In genomic region chr10:5297996-5298395, GRCh38 we compare ENCODE assay signal across 14 cellular contexts.
DNase-seq lines count a peak whose midpoint lies in the region; ATAC-seq and TF ChIP-seq lines count a peak whose summit lies in the region.
"Had no signal": no experiment of that assay in that cellular context is flagged by ENCODE, and none has a peak within 500 bp of the region (broad histone marks: within the 10 kb centered on the region; RNA-seq: fewer than 3 reads in every experiment).

No MANE protein-coding gene starts in this region.

- DNase-seq in activated CD8-positive, alpha-beta memory T cell treated with anti-CD3 and anti-CD28 coated beads, Interleukin-2, amount 10 ng/mL, durations not matched to agents 7 days and 5 days = no peak
- DNase-seq in activated CD8-positive, alpha-beta memory T cell treated with anti-CD3 and anti-CD28 coated beads for 24 hours = no peak
- DNase-seq in CD4-positive, alpha-beta memory T cell = no peak
- DNase-seq in activated CD8-positive, alpha-beta T cell treated with anti-CD3 and anti-CD28 coated beads, Interleukin-2, amount 10 ng/mL, durations not matched to agents 7 days and 5 days = no peak
- no peak for DNase-seq in naive thymus-derived CD8-positive, alpha-beta T cell
- DNase-seq in sigmoid colon (no peak), EL (no peak)
- DNase-seq: GOT3, hippocampal formation, NCI-H774, PC-3 had no signal

- no peaks in the 10 kb centered on the region for H3K36me3 ChIP-seq in CD4-positive, alpha-beta memory T cell (ENCODE audit: insufficient read depth, low read length)
- H3K36me3 ChIP-seq in sigmoid colon = no peaks in the 10 kb centered on the region

- H3K27me3 Mint-ChIP-seq in activated CD8-positive, alpha-beta memory T cell treated with anti-CD3 and anti-CD28 coated beads, Interleukin-2, amount 10 ng/mL, durations not matched to agents 7 days and 5 days = peaks cover 2% of the 10 kb centered on the region
- H3K27me3 Mint-ChIP-seq in CD4-positive, alpha-beta memory T cell = peaks cover 0 to 2% of the 10 kb centered on the region in 2 donors
- no peaks in the 10 kb centered on the region for H3K27me3 Mint-ChIP-seq in activated CD8-positive, alpha-beta T cell treated with anti-CD3 and anti-CD28 coated beads, Interleukin-2, amount 10 ng/mL, durations not matched to agents 7 days and 5 days (ENCODE audit: low read depth)
- no peaks in the 10 kb centered on the region for H3K27me3 Mint-ChIP-seq in naive thymus-derived CD8-positive, alpha-beta T cell
- H3K27me3 Mint-ChIP-seq: progenitor cell of endocrine pancreas had no signal

- peaks cover 31% of the 10 kb centered on the region for H3K36me3 Mint-ChIP-seq in activated CD8-positive, alpha-beta memory T cell treated with anti-CD3 and anti-CD28 coated beads, Interleukin-2, amount 10 ng/mL, durations not matched to agents 7 days and 5 days
- H3K36me3 Mint-ChIP-seq in CD4-positive, alpha-beta memory T cell = peaks cover 41 to 42% of the 10 kb centered on the region in 2 donors
- H3K36me3 Mint-ChIP-seq in activated CD8-positive, alpha-beta T cell treated with anti-CD3 and anti-CD28 coated beads, Interleukin-2, amount 10 ng/mL, durations not matched to agents 7 days and 5 days (ENCODE audit: low read depth) = peaks cover 75% of the 10 kb centered on the region
- peaks cover under 1 to 11% (median 2%) of the 10 kb centered on the region in 3 donors for H3K36me3 Mint-ChIP-seq in naive thymus-derived CD8-positive, alpha-beta T cell

- POLR2A ChIA-PET in CD4-positive, alpha-beta memory T cell (lab: Charles Lee; ENCODE audit: partially characterized antibody) = interaction anchor here (0.7 to 1.9 kb wide), 4 partner anchors 9 to 20 kb away, joined by 4 to 7 read pairs (median 4); no protein-coding TSS in a partner anchor
- POLR2A ChIA-PET in activated CD8-positive, alpha-beta T cell treated with anti-CD3 and anti-CD28 coated beads, Interleukin-2, amount 10 ng/mL, durations not matched to agents 7 days and 5 days (lab: Charles Lee) = interaction anchor here (1.0 kb wide), 1 partner anchor 10 kb away, joined by 3 read pairs; no protein-coding TSS in a partner anchor
- POLR2A ChIA-PET in naive thymus-derived CD8-positive, alpha-beta T cell (lab: Charles Lee) = no interaction called here

- peak overlapping the region; percentile 28 for H3K27ac ChIP-seq in CD4-positive, alpha-beta memory T cell (ENCODE audit: low read depth, low read length)
- no peak overlapping the region for H3K27ac ChIP-seq in sigmoid colon
- H3K27ac ChIP-seq: SK-N-MC had no signal

- CTCF ChIA-PET in activated CD8-positive, alpha-beta memory T cell treated with anti-CD3 and anti-CD28 coated beads, Interleukin-2, amount 10 ng/mL, durations not matched to agents 7 days and 5 days (lab: Charles Lee) = interaction anchor here (1.2 to 1.7 kb wide), 3 partner anchors 13 to 16 kb away, joined by 3 to 5 read pairs (median 4); no protein-coding TSS in a partner anchor
- CTCF ChIA-PET in CD4-positive, alpha-beta memory T cell (lab: Charles Lee; ENCODE audit: partially characterized antibody) = interaction anchor here (1.1 kb wide), 1 partner anchor 483 kb away, joined by 3 read pairs; no protein-coding TSS in a partner anchor
- CTCF ChIA-PET in activated CD8-positive, alpha-beta T cell treated with anti-CD3 and anti-CD28 coated beads, Interleukin-2, amount 10 ng/mL, durations not matched to agents 7 days and 5 days (lab: Charles Lee) = interaction anchor here (1.3 to 1.6 kb wide), 2 partner anchors 11 to 20 kb away, joined by 5 read pairs; no protein-coding TSS in a partner anchor

- TF ChIP-seq POLR2A in sigmoid colon (IDR thresholded peaks at IDR 0.05) = no peak

- H3K9me3 ChIP-seq in CD4-positive, alpha-beta memory T cell (ENCODE audit: control insufficient read depth in 1 of 2, low read length in 2 of 2) = no peaks in the 10 kb centered on the region
- H3K9me3 ChIP-seq in sigmoid colon = no peaks in the 10 kb centered on the region

- TF ChIP-seq CTCF in sigmoid colon (IDR thresholded peaks at IDR 0.05) = no peak

- no peak for ATAC-seq in activated CD8-positive, alpha-beta memory T cell treated with anti-CD3 and anti-CD28 coated beads, Interleukin-2, amount 10 ng/mL, durations not matched to agents 7 days and 5 days
- no peak for ATAC-seq in activated CD8-positive, alpha-beta T cell treated with anti-CD3 and anti-CD28 coated beads, Interleukin-2, amount 10 ng/mL, durations not matched to agents 7 days and 5 days
- ATAC-seq in naive thymus-derived CD8-positive, alpha-beta T cell = no peak
- no peak for ATAC-seq in GM18517 (IDR thresholded peaks at IDR 0.05; ENCODE audit: unreplicated experiment)
- ATAC-seq: PC-3 had no signal

- no peaks in the 10 kb centered on the region for H3K9me3 Mint-ChIP-seq in activated CD8-positive, alpha-beta memory T cell treated with anti-CD3 and anti-CD28 coated beads, Interleukin-2, amount 10 ng/mL, durations not matched to agents 7 days and 5 days (ENCODE audit: low read depth)
- H3K9me3 Mint-ChIP-seq in CD4-positive, alpha-beta memory T cell = peaks cover 0 to 4% (median 0%) of the 10 kb centered on the region in 8 donors
- H3K9me3 Mint-ChIP-seq in activated CD8-positive, alpha-beta T cell treated with anti-CD3 and anti-CD28 coated beads, Interleukin-2, amount 10 ng/mL, durations not matched to agents 7 days and 5 days (ENCODE audit: insufficient read depth) = no peaks in the 10 kb centered on the region
- H3K9me3 Mint-ChIP-seq in naive thymus-derived CD8-positive, alpha-beta T cell = peaks cover 0 to 2% (median under 1%) of the 10 kb centered on the region in 9 donors

- intact Hi-C loops in CD4-positive, alpha-beta memory T cell (cut with micrococcal nuclease) = loop anchor here (10.0 kb wide), 1 partner anchor 473 kb away; the partner anchor contains the start of gene AKR1E2
- intact Hi-C loops in sigmoid colon (cut with DNase I) = no loop called here

- H3K4me1 ChIP-seq in CD4-positive, alpha-beta memory T cell (ENCODE audit: insufficient read depth, low read length) = peaks cover 49% of the 10 kb centered on the region
- no peaks in the 10 kb centered on the region for H3K4me1 ChIP-seq in sigmoid colon

- H3K4me3 ChIP-seq in CD4-positive, alpha-beta memory T cell (ENCODE audit: low read length in 2 of 2) = no peak overlapping the region
- no peak overlapping the region for H3K4me3 ChIP-seq in sigmoid colon
- H3K4me3 ChIP-seq: SK-N-MC had no signal

- H3K27ac Mint-ChIP-seq in activated CD8-positive, alpha-beta memory T cell treated with anti-CD3 and anti-CD28 coated beads, Interleukin-2, amount 10 ng/mL, durations not matched to agents 7 days and 5 days = peak overlapping the region; percentile 96
- peak overlapping the region; percentile 85 to 98 (median 96) for H3K27ac Mint-ChIP-seq in CD4-positive, alpha-beta memory T cell
- peak overlapping the region; percentile 99 for H3K27ac Mint-ChIP-seq in activated CD8-positive, alpha-beta T cell treated with anti-CD3 and anti-CD28 coated beads, Interleukin-2, amount 10 ng/mL, durations not matched to agents 7 days and 5 days
- peak overlapping the region in 9 of 10 donors; percentile 18 to 100 (median 91) for H3K27ac Mint-ChIP-seq in naive thymus-derived CD8-positive, alpha-beta T cell
- H3K27ac Mint-ChIP-seq: progenitor cell of endocrine pancreas had no signal

- no peaks in the 10 kb centered on the region for H3K27me3 ChIP-seq in CD4-positive, alpha-beta memory T cell (ENCODE audit: insufficient read depth, low read length)
- no peaks in the 10 kb centered on the region for H3K27me3 ChIP-seq in sigmoid colon

- 94 to 96% methylated on average over 4 of the region's 4 CpGs for WGBS in sigmoid colon, 2 donors

- TF ChIP-seq EP300 in sigmoid colon (IDR thresholded peaks at IDR 0.05) = no peak

- no peak overlapping the region for H3K4me3 Mint-ChIP-seq in activated CD8-positive, alpha-beta memory T cell treated with anti-CD3 and anti-CD28 coated beads, Interleukin-2, amount 10 ng/mL, durations not matched to agents 7 days and 5 days
- peak overlapping the region in 7 of 8 donors; percentile 61 to 100 (median 79) for H3K4me3 Mint-ChIP-seq in CD4-positive, alpha-beta memory T cell
- H3K4me3 Mint-ChIP-seq in activated CD8-positive, alpha-beta T cell treated with anti-CD3 and anti-CD28 coated beads, Interleukin-2, amount 10 ng/mL, durations not matched to agents 7 days and 5 days = peak overlapping the region; percentile 23
- H3K4me3 Mint-ChIP-seq in naive thymus-derived CD8-positive, alpha-beta T cell = peak overlapping the region in 6 of 10 donors; percentile 23 to 74 (median 46)

- peaks cover 56% of the 10 kb centered on the region for H3K4me1 Mint-ChIP-seq in activated CD8-positive, alpha-beta memory T cell treated with anti-CD3 and anti-CD28 coated beads, Interleukin-2, amount 10 ng/mL, durations not matched to agents 7 days and 5 days
- peaks cover 37 to 66% (median 57%) of the 10 kb centered on the region in 4 donors for H3K4me1 Mint-ChIP-seq in CD4-positive, alpha-beta memory T cell
- H3K4me1 Mint-ChIP-seq in activated CD8-positive, alpha-beta T cell treated with anti-CD3 and anti-CD28 coated beads, Interleukin-2, amount 10 ng/mL, durations not matched to agents 7 days and 5 days (ENCODE audit: low read depth) = peaks cover 64% of the 10 kb centered on the region
- peaks cover 26 to 48% (median 41%) of the 10 kb centered on the region in 4 donors for H3K4me1 Mint-ChIP-seq in naive thymus-derived CD8-positive, alpha-beta T cell
